1 cellular context compared by ENCODE assay signal in the genomic region with DNA sequence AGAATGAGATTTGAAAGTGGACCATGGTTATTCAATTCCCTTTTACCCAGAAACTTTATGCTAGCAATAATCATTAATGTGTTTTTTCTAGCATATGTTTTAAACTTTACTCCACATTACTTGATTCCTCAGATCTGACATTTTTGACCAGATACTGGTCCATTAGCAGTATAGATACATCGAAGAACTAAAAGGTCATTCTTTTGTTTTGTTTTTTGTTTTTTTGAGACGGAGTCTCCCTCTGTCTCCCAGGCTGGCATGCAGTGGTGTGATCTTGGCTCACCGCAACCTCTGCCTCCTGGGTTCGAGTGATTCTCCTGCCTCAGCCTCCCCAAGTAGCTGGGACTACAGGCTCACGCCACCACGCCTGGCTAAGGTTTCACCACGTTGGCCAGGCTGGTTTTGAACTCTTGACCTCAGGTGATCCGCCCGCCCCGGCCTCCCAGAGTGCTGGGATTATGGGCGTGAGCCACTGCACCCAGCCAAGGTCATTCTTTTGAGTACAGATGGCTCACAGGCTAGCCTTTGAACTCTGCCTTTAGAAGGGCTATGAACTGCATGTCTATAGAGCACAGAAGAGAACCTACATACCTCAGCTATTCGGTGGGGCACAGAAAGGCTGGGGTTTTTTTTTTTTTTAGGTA.
TF ChIP-seq lines count a peak whose summit lies in the region.

No MANE protein-coding gene starts in this region.

TF ChIP-seq in GM12878, 131 proteins besides CTCF, POLR2A, EP300 and RAD21:
- TF ChIP-seq CHD2 (IDR thresholded peaks at IDR 0.05; ENCODE audit: borderline replicate concordance, low read depth, low read length), result no peak
- no peak for TF ChIP-seq RELA (IDR thresholded peaks at IDR 0.05; ENCODE audit: borderline replicate concordance, partially characterized antibody)
- TF ChIP-seq BCL11A (IDR thresholded peaks at IDR 0.05; ENCODE audit: low read depth, low read length), result no peak
- TF ChIP-seq IKZF1 (conservative IDR thresholded peaks at IDR 0.05), result no peak
- TF ChIP-seq SUPT20H (IDR thresholded peaks at IDR 0.05; ENCODE audit: borderline replicate concordance, control insufficient read depth, low read depth, low read length), result no peak
- no peak for TF ChIP-seq REST (IDR thresholded peaks at IDR 0.05; ENCODE audit: low read depth, low read length)
- no peak for TF ChIP-seq SPI1 (IDR thresholded peaks at IDR 0.05; ENCODE audit: borderline replicate concordance, insufficient read depth, low read depth, low read length)
- no peak for TF ChIP-seq TARDBP (IDR thresholded peaks at IDR 0.05; ENCODE audit: borderline replicate concordance)
- no peak for TF ChIP-seq ZBED1 (IDR thresholded peaks at IDR 0.05; ENCODE audit: borderline replicate concordance)
- TF ChIP-seq, protein P1, sequence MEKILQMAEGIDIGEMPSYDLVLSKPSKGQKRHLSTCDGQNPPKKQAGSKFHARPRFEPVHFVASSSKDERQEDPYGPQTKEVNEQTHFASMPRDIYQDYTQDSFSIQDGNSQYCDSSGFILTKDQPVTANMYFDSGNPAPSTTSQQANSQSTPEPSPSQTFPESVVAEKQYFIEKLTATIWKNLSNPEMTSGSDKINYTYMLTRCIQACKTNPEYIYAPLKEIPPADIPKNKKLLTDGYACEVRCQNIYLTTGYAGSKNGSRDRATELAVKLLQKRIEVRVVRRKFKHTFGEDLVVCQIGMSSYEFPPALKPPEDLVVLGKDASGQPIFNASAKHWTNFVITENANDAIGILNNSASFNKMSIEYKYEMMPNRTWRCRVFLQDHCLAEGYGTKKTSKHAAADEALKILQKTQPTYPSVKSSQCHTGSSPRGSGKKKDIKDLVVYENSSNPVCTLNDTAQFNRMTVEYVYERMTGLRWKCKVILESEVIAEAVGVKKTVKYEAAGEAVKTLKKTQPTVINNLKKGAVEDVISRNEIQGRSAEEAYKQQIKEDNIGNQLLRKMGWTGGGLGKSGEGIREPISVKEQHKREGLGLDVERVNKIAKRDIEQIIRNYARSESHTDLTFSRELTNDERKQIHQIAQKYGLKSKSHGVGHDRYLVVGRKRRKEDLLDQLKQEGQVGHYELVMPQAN (conservative IDR thresholded peaks at IDR 0.05), result no peak
- TF ChIP-seq MTA3 (IDR thresholded peaks at IDR 0.05; ENCODE audit: borderline replicate concordance, low read length), result no peak
- TF ChIP-seq ZNF622 (IDR thresholded peaks at IDR 0.05), result no peak
- TF ChIP-seq MYC (IDR thresholded peaks at IDR 0.05; ENCODE audit: insufficient read depth, insufficient read length, insufficient replicate concordance, low read length, severe bottlenecking), result no peak
- no peak for TF ChIP-seq SMC3 (IDR thresholded peaks at IDR 0.05; ENCODE audit: borderline replicate concordance, low read length)
- TF ChIP-seq, protein P2, sequence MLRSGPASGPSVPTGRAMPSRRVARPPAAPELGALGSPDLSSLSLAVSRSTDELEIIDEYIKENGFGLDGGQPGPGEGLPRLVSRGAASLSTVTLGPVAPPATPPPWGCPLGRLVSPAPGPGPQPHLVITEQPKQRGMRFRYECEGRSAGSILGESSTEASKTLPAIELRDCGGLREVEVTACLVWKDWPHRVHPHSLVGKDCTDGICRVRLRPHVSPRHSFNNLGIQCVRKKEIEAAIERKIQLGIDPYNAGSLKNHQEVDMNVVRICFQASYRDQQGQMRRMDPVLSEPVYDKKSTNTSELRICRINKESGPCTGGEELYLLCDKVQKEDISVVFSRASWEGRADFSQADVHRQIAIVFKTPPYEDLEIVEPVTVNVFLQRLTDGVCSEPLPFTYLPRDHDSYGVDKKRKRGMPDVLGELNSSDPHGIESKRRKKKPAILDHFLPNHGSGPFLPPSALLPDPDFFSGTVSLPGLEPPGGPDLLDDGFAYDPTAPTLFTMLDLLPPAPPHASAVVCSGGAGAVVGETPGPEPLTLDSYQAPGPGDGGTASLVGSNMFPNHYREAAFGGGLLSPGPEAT (IDR thresholded peaks at IDR 0.05; ENCODE audit: low read depth), result no peak
- TF ChIP-seq CHD4 (IDR thresholded peaks at IDR 0.05), result no peak
- no peak for TF ChIP-seq WRNIP1 (IDR thresholded peaks at IDR 0.05; ENCODE audit: borderline replicate concordance, low read depth, low read length)
- no peak for TF ChIP-seq RCOR1 (conservative IDR thresholded peaks at IDR 0.05; ENCODE audit: low read depth, low read length)
- no peak for TF ChIP-seq IRF5 (IDR thresholded peaks at IDR 0.05; ENCODE audit: borderline replicate concordance)
- no peak for TF ChIP-seq POLR2AphosphoS5 (IDR thresholded peaks at IDR 0.05; ENCODE audit: low read length)
